13 cellular contexts compared by ENCODE assay signal in the genomic region with DNA sequence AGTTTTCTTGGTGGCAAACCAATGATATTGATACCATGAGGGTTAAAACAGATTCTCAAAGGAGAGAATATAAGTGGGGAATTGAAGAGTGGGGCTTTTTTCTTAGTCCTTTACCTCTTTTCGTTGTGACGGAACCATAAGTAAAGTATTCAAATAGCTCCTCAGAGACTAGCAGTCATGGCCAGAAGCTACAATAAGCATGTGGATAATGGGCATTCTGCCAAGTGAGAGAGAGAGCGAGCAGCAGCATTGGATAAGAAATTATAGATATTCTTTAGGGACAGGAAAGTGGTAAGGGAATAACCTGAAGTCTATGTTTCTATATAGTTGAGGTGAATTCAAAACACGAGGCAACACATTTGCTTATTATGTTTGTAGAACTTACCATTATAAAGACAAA.
DNase-seq lines count a peak whose midpoint lies in the region; ATAC-seq, FAIRE-seq and TF ChIP-seq lines count a peak whose summit lies in the region.
"Had no signal": no experiment of that assay in that cellular context is flagged by ENCODE, and none has a peak within 500 bp of the region (broad histone marks: within the 10 kb centered on the region; RNA-seq: fewer than 3 reads in every experiment).

No MANE protein-coding gene starts in this region.

- H3K4me2 ChIP-seq in A549 (peak overlapping the region; percentile 36; the same call in 2 of the 3 replicates), HCT116 (ENCODE audit: low read length) (no peak overlapping the region), mammary epithelial cell (ENCODE audit: insufficient read depth, low read depth, low read length) (no peak overlapping the region)

- DNase-seq in A549 (ENCODE audit: low read depth in 1 of 2, low spot score in 1 of 2) (no peak), HCT116 (ENCODE audit: low read depth, low spot score) (no peak), NCI-H2227 treated with DMSO at 0.1 percent for 48 hours (lab: John Stamatoyannopoulos, UW) (peak; percentile 58), endodermal cell (no peak), SW 1271 (lab: John Stamatoyannopoulos, UW) (no peak), AG08395 (ENCODE audit: low spot score) (no peak), mammary epithelial cell (no peak)
- DNase-seq: H7, KBM-7, sigmoid colon had no signal

- H3K79me2 ChIP-seq in HCT116 (ENCODE audit: insufficient read depth, low read length) = no peaks in the 10 kb centered on the region
- no peaks in the 10 kb centered on the region for H3K79me2 ChIP-seq in mammary epithelial cell (ENCODE audit: insufficient read depth, low read length)

- H3K4me3 ChIP-seq in A549 = no peak overlapping the region
- no peak overlapping the region for H3K4me3 ChIP-seq in HCT116 (replicated peaks in 1 of 2; ENCODE audit: low read depth in 1 of 2, low read length in 2 of 2)
- no peak overlapping the region for H3K4me3 ChIP-seq in endodermal cell (ENCODE audit: low read length)
- no peak overlapping the region for H3K4me3 ChIP-seq in mammary epithelial cell (replicated peaks in 1 of 3; ENCODE audit: insufficient read depth in 1 of 3, low read depth in 2 of 3, low read length in 3 of 3)
- H3K4me3 ChIP-seq: sigmoid colon, tibial nerve had no signal

- dilution Hi-C loops in mammary epithelial cell (cut with HindIII; ENCODE audit: low sequenced_read_pairs) = no loop called here

- no peaks in the 10 kb centered on the region for H3K27me3 Mint-ChIP-seq in endodermal cell (ENCODE audit: insufficient read depth)

- ATAC-seq in A549 = no peak
- ATAC-seq in HCT116 = no peak
- no peak for ATAC-seq in HG03571 (IDR thresholded peaks at IDR 0.05; ENCODE audit: unreplicated experiment)

- peaks cover 18% of the 10 kb centered on the region for H3K4me1 Mint-ChIP-seq in endodermal cell

- CTCF ChIA-PET in A549 (lab: Yijun Ruan, JAX) = interaction anchor here (0.8 to 1.1 kb wide), 3 partner anchors 11 to 1608 kb away, joined by 3 read pairs; no protein-coding TSS in a partner anchor
- CTCF ChIA-PET in HCT116 (lab: Charles Lee) = interaction anchor here (2.1 kb wide), 1 partner anchor 242 kb away, joined by 5 read pairs; no protein-coding TSS in a partner anchor
- CTCF ChIA-PET in mammary epithelial cell (lab: Charles Lee; ENCODE audit: low non-redundant PET) = no interaction called here

- peaks cover 11% of the 10 kb centered on the region for H3K4me1 ChIP-seq in A549
- H3K4me1 ChIP-seq in HCT116 (ENCODE audit: control insufficient read depth in 1 of 2, insufficient read depth in 2 of 2, low read length in 2 of 2) = no peaks in the 10 kb centered on the region
- peaks cover under 1% of the 10 kb centered on the region for H3K4me1 ChIP-seq in endodermal cell (ENCODE audit: control insufficient read depth, insufficient read depth, low read length)
- H3K4me1 ChIP-seq in mammary epithelial cell (ENCODE audit: insufficient read depth, low read length) = peaks cover 9% of the 10 kb centered on the region
- H3K4me1 ChIP-seq: sigmoid colon, tibial nerve had no signal

- H3K9me3 Mint-ChIP-seq in endodermal cell = no peaks in the 10 kb centered on the region

- TF ChIP-seq CTCF in A549 (IDR thresholded peaks at IDR 0.05) = no peak
- no peak for TF ChIP-seq CTCF in HCT116 (IDR thresholded peaks at IDR 0.05 in 2 of 3, conservative IDR thresholded peaks at IDR 0.05 in 1 of 3; ENCODE audit: borderline replicate concordance in 1 of 3, insufficient read depth in 1 of 3, low read depth in 2 of 3, low read length in 2 of 3)
- no peak for TF ChIP-seq CTCF in endodermal cell (conservative IDR thresholded peaks at IDR 0.05)
- TF ChIP-seq CTCF in mammary epithelial cell (conservative IDR thresholded peaks at IDR 0.05 in 1 of 2, IDR thresholded peaks at IDR 0.05 in 1 of 2; ENCODE audit: extremely low read depth in 1 of 2, insufficient read depth in 1 of 2, low read depth in 1 of 2, low read length in 2 of 2) = no peak

- no TSS peak for BruUV-seq in HCT116 (replicated peaks; lab: Mats Ljungman, UMichigan)
- no TSS peak for BruUV-seq in mammary epithelial cell (replicated peaks; lab: Mats Ljungman, UMichigan)

- POLR2A ChIA-PET in A549 (lab: Yijun Ruan, JAX) = no interaction called here
- POLR2A ChIA-PET in HCT116 (lab: Charles Lee) = no interaction called here

- RAD21 ChIA-PET in HCT116 (lab: Charles Lee; ENCODE audit: low non-redundant PET in 1 of 2, low total read pairs in 2 of 2, uncharacterized antibody in 2 of 2, unreplicated experiment in 2 of 2) = no interaction called here

- WGBS in A549 (ENCODE audit: missing lambda C conversion rate) = 56% methylated on average over 4 of the region's 4 CpGs
- WGBS in endodermal cell (ENCODE audit: insufficient coverage in 1 of 2, insufficient read length in 1 of 2), 2 experiments = 59 to 65% methylated on average over 3 of the region's 4 CpGs
- WGBS in mammary epithelial cell (ENCODE audit: low coverage, missing lambda C conversion rate) = 82% methylated on average over 4 of the region's 4 CpGs

- H3K36me3 Mint-ChIP-seq in endodermal cell (ENCODE audit: low read depth) = peaks cover 2% of the 10 kb centered on the region

- H3K4me3 Mint-ChIP-seq in endodermal cell = no peak overlapping the region

- H3K9ac ChIP-seq in HCT116 (ENCODE audit: low read length) (no peak overlapping the region), endodermal cell (ENCODE audit: extremely low read depth, low read length, poor library complexity, severe bottlenecking) (no peak overlapping the region), mammary epithelial cell (ENCODE audit: insufficient read depth, low read length) (no peak overlapping the region)

- TF ChIP-seq EP300 in A549 (IDR thresholded peaks at IDR 0.05) = no peak

- no peak for FAIRE-seq in A549 (lab: Jason Lieb, UNC)

- H3K36me3 ChIP-seq in HCT116 (ENCODE audit: control insufficient read depth in 1 of 2, insufficient read depth in 2 of 2, low read length in 2 of 2) (no peaks in the 10 kb centered on the region), endodermal cell (ENCODE audit: control insufficient read depth, insufficient read depth, low read length) (peaks cover 9% of the 10 kb centered on the region), mammary epithelial cell (ENCODE audit: insufficient read depth, low read length) (no peaks in the 10 kb centered on the region)
- H3K36me3 ChIP-seq: sigmoid colon, tibial nerve had no signal

- in situ Hi-C loops in mammary epithelial cell (cut with MboI; ENCODE audit: low sequenced_read_pairs in 2 of 2) = no loop called here

- H3K9me3 ChIP-seq in A549 (no peaks in the 10 kb centered on the region), HCT116 (ENCODE audit: control insufficient read depth in 1 of 2, insufficient read depth in 1 of 2, low read depth in 1 of 2, low read length in 2 of 2) (no peaks in the 10 kb centered on the region), endodermal cell (ENCODE audit: control insufficient read depth, low read length) (no peaks in the 10 kb centered on the region), mammary epithelial cell (replicated peaks; ENCODE audit: insufficient read depth, low read length) (no peaks in the 10 kb centered on the region)
- H3K9me3 ChIP-seq: sigmoid colon, tibial nerve had no signal

- H3K27ac Mint-ChIP-seq in endodermal cell = peak overlapping the region; percentile 36

- intact Hi-C loops in HCT116 (cut with micrococcal nuclease) = no loop called here
- intact Hi-C loops in mammary epithelial cell (cut with micrococcal nuclease) = loop anchor here (5.0 to 10.0 kb wide), 2 partner anchors 51 to 773 kb away; no protein-coding TSS in a partner anchor

- TF ChIP-seq RAD21 in A549 (conservative IDR thresholded peaks at IDR 0.05 in 1 of 2, IDR thresholded peaks at IDR 0.05 in 1 of 2) = no peak
- no peak for TF ChIP-seq RAD21 in HCT116 (IDR thresholded peaks at IDR 0.05; ENCODE audit: low read depth)

- TF ChIP-seq POLR2A in A549 (IDR thresholded peaks at IDR 0.05; ENCODE audit: low read length) (no peak), HCT116 (IDR thresholded peaks at IDR 0.05; ENCODE audit: borderline replicate concordance, extremely low read depth, insufficient read depth, insufficient read length) (no peak)

- H3K27me3 ChIP-seq in HCT116 (ENCODE audit: insufficient read depth, low read length) = no peaks in the 10 kb centered on the region
- no peaks in the 10 kb centered on the region for H3K27me3 ChIP-seq in endodermal cell (ENCODE audit: control insufficient read depth, insufficient read depth, low read length, poor library complexity, severe bottlenecking)
- H3K27me3 ChIP-seq in mammary epithelial cell (ENCODE audit: insufficient read depth, low read length) = no peaks in the 10 kb centered on the region
- H3K27me3 ChIP-seq: sigmoid colon, tibial nerve had no signal

- H3K27ac ChIP-seq in A549 = no peak overlapping the region
- H3K27ac ChIP-seq in HCT116 (ENCODE audit: low read depth, low read length) = no peak overlapping the region
- no peak overlapping the region for H3K27ac ChIP-seq in endodermal cell (ENCODE audit: low read depth, low read length)
- H3K27ac ChIP-seq in mammary epithelial cell (ENCODE audit: insufficient read depth, low read depth, low read length) = no peak overlapping the region
- H3K27ac ChIP-seq: C4-2B, sigmoid colon, tibial nerve had no signal

- no peaks in the 10 kb centered on the region for H3K9me2 ChIP-seq in HCT116 (ENCODE audit: insufficient read depth)

- H4K20me1 ChIP-seq in HCT116 (ENCODE audit: insufficient read depth) (no peaks in the 10 kb centered on the region), mammary epithelial cell (ENCODE audit: insufficient read depth, low read length) (no peaks in the 10 kb centered on the region)

- H2AFZ ChIP-seq in HCT116 (ENCODE audit: low read depth, low read length, poor library complexity, severe bottlenecking) (peak overlapping the region; percentile 4), mammary epithelial cell (ENCODE audit: low read depth, low read length) (no peak overlapping the region)

TF ChIP-seq in A549, 52 proteins besides CTCF, POLR2A, EP300 and RAD21 (continues in another document):
- TF ChIP-seq, protein P1, sequence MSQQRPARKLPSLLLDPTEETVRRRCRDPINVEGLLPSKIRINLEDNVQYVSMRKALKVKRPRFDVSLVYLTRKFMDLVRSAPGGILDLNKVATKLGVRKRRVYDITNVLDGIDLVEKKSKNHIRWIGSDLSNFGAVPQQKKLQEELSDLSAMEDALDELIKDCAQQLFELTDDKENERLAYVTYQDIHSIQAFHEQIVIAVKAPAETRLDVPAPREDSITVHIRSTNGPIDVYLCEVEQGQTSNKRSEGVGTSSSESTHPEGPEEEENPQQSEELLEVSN (IDR thresholded peaks at IDR 0.05; ENCODE audit: borderline replicate concordance, low read depth) = no peak
- TF ChIP-seq CBX8 (IDR thresholded peaks at IDR 0.05) = no peak
- no peak for TF ChIP-seq JUNB (IDR thresholded peaks at IDR 0.05)

TF ChIP-seq in HCT116, 20 proteins besides CTCF, POLR2A, EP300 and RAD21 (continues in another document):
- TF ChIP-seq EGR1 (IDR thresholded peaks at IDR 0.05; ENCODE audit: low read depth) (no peak), ZNF274 (IDR thresholded peaks at IDR 0.05; ENCODE audit: low read depth, low read length) (no peak), FOSL1 (IDR thresholded peaks at IDR 0.05; ENCODE audit: low read depth) (no peak), CBX3 (IDR thresholded peaks at IDR 0.05; ENCODE audit: low read depth) (no peak), JUND (IDR thresholded peaks at IDR 0.05) (no peak), ELF1 (IDR thresholded peaks at IDR 0.05; ENCODE audit: borderline replicate concordance, low read depth) (no peak), YY1 (IDR thresholded peaks at IDR 0.05; ENCODE audit: extremely low read depth, insufficient replicate concordance, low read depth, low read length) (no peak)
